8 cellular contexts compared by ENCODE assay signal in genomic region chr9:4678679-4679267, GRCh38. TPM values are rescaled to one million over a fixed set of nuclear protein-coding genes. Genes with fewer than 3 reads are reported as not detected.
DNase-seq lines count a peak whose midpoint lies in the region; ATAC-seq and TF ChIP-seq lines count a peak whose summit lies in the region.

No MANE protein-coding gene starts in this region.

- H3K27me3 ChIP-seq in fibroblast of lung (ENCODE audit: control insufficient read depth, insufficient read depth, low read length) (no peaks in the 10 kb centered on the region), neuronal stem cell (ENCODE audit: control insufficient read depth in 3 of 3, insufficient read depth in 3 of 3, low read depth in 1 of 3, low read length in 3 of 3) (no peaks in the 10 kb centered on the region)

- in situ Hi-C loops in ACHN (cut with HindIII; ENCODE audit: low pct_ligation_motif_present, low pct_unique_long_range_greater_than_20kb, low sequenced_read_pairs) = no loop called here

- H3K4me1 ChIP-seq in fibroblast of lung (ENCODE audit: control insufficient read depth, extremely low read depth, insufficient read depth, low read length) (peaks cover 4% of the 10 kb centered on the region), neuronal stem cell (ENCODE audit: control insufficient read depth in 2 of 2, insufficient read depth in 1 of 2, low read depth in 1 of 2, low read length in 2 of 2) (peaks cover 0 to 9% of the 10 kb centered on the region in 2 donors)

- ATAC-seq in HG03439 (IDR thresholded peaks at IDR 0.05; ENCODE audit: unreplicated experiment) = peak; percentile 1

- H4K91ac ChIP-seq in neuronal stem cell (ENCODE audit: low read depth, low read length, poor library complexity) = no peak overlapping the region

- peaks cover 31% of the 10 kb centered on the region for H3K79me2 ChIP-seq in fibroblast of lung (ENCODE audit: control insufficient read depth, insufficient read depth, low read length)

- H2BK12ac ChIP-seq in neuronal stem cell (ENCODE audit: low read length) = no peak overlapping the region

- no peaks in the 10 kb centered on the region for H3K9me3 Mint-ChIP-seq in T-helper 2 cell treated with Interferon-gamma antibody and Interleukin-4, amounts not matched to agents 5 μg/mL and 100 μg/mL, for 36 hours

- no peak overlapping the region for H3K4ac ChIP-seq in neuronal stem cell (ENCODE audit: low read length)

- H3K36me3 ChIP-seq in SK-N-MC (ENCODE audit: insufficient read depth, low read length) (peaks cover 12% of the 10 kb centered on the region; the same call in 1 of the 2 replicates), fibroblast of lung (ENCODE audit: control insufficient read depth, insufficient read depth, low read length) (no peaks in the 10 kb centered on the region), neuronal stem cell (replicated peaks in 1 of 2; ENCODE audit: control insufficient read depth in 2 of 2, insufficient read depth in 2 of 2, low read length in 2 of 2) (peaks cover 0 to 6% of the 10 kb centered on the region in 2 donors)

- no peak overlapping the region for H3K14ac ChIP-seq in neuronal stem cell (ENCODE audit: low read length)

- no peaks in the 10 kb centered on the region for H3K79me1 ChIP-seq in neuronal stem cell (ENCODE audit: low read depth, low read length)

- H2BK5ac ChIP-seq in neuronal stem cell (ENCODE audit: low read length) = no peak overlapping the region

- no peak overlapping the region for H2BK15ac ChIP-seq in neuronal stem cell (ENCODE audit: low read length)

- H3K9me3 ChIP-seq in SK-N-MC (ENCODE audit: low read depth, low read length) = no peaks in the 10 kb centered on the region
- no peaks in the 10 kb centered on the region for H3K9me3 ChIP-seq in fibroblast of lung (ENCODE audit: control insufficient read depth, insufficient read depth, low read depth, low read length)
- no peaks in the 10 kb centered on the region for H3K9me3 ChIP-seq in neuronal stem cell (replicated peaks in 1 of 2; ENCODE audit: control insufficient read depth in 2 of 2, insufficient read depth in 1 of 2, low read depth in 1 of 2, low read length in 2 of 2)

- no peaks in the 10 kb centered on the region for H3K4me1 Mint-ChIP-seq in T-helper 2 cell treated with Interferon-gamma antibody and Interleukin-4, amounts not matched to agents 5 μg/mL and 100 μg/mL, for 36 hours (ENCODE audit: low read depth)

- H3K9ac ChIP-seq in SK-N-MC (ENCODE audit: insufficient read length) (peak overlapping the region; percentile 97), fibroblast of lung (ENCODE audit: insufficient read depth, low read length) (peak overlapping the region; percentile 68), neuronal stem cell (ENCODE audit: low read depth, low read length, poor library complexity) (no peak overlapping the region)

- H3K27me3 Mint-ChIP-seq in T-helper 2 cell treated with Interferon-gamma antibody and Interleukin-4, amounts not matched to agents 5 μg/mL and 100 μg/mL, for 36 hours (ENCODE audit: low read depth) = no peaks in the 10 kb centered on the region

- no peak overlapping the region for H3K27ac Mint-ChIP-seq in T-helper 2 cell treated with Interferon-gamma antibody and Interleukin-4, amounts not matched to agents 5 μg/mL and 100 μg/mL, for 36 hours

- DNase-seq in ACHN (peak; percentile 59), GM10266 (ENCODE audit: extremely low spot score) (peak; percentile 22), SK-N-MC (ENCODE audit: low read depth, low spot score) (no peak), fibroblast of lung (ENCODE audit: low read depth in 2 of 2) (peak; percentile 35 to 67), neuronal stem cell (ENCODE audit: low spot score) (peak; percentile 12), occipital lobe (lab: John Stamatoyannopoulos, UW) (no peak)
- no peak for DNase-seq in T-helper 2 cell treated with Interferon-gamma antibody and Interleukin-4, amounts not matched to agents 5 μg/mL and 100 μg/mL, for 36 hours (ENCODE audit: low spot score)

- no CpG with 5 or more reads among the region's 16 CpGs for WGBS in neuronal stem cell (ENCODE audit: extremely low coverage in 2 of 2, insufficient read length in 2 of 2, insufficient replicate concordance in 1 of 2), 2 donors

- no peak overlapping the region for H2BK120ac ChIP-seq in neuronal stem cell (ENCODE audit: low read depth, low read length)

- H3K18ac ChIP-seq in neuronal stem cell (ENCODE audit: low read length) = peak overlapping the region; percentile 85

- H2AFZ ChIP-seq in fibroblast of lung (ENCODE audit: low read length) (peak overlapping the region; percentile 22), neuronal stem cell (ENCODE audit: low read length) (peak overlapping the region; percentile 84)

- no peak overlapping the region for H3K23ac ChIP-seq in neuronal stem cell (ENCODE audit: low read depth, low read length, poor library complexity)

- TF ChIP-seq CTCF in GM10266 (IDR thresholded peaks at IDR 0.05; ENCODE audit: control insufficient read depth, insufficient read depth, low read depth, missing control alignments) = no peak
- TF ChIP-seq CTCF in fibroblast of lung (conservative IDR thresholded peaks at IDR 0.05 in 1 of 2, IDR thresholded peaks at IDR 0.05 in 1 of 2; ENCODE audit: low read depth in 1 of 2, low read length in 2 of 2) = no peak

- H3K4me2 ChIP-seq in fibroblast of lung (ENCODE audit: extremely low read depth, insufficient read depth, low read length) = peak overlapping the region; percentile 55
- peak overlapping the region; percentile 45 for H3K4me2 ChIP-seq in neuronal stem cell (ENCODE audit: insufficient read depth, low read length, poor library complexity, severe bottlenecking)

- no peak overlapping the region for H2AK5ac ChIP-seq in neuronal stem cell (ENCODE audit: low read depth, low read length)

- H3K4me3 ChIP-seq in SK-N-MC (peak overlapping the region; percentile 89), fibroblast of lung (replicated peaks in 1 of 4; ENCODE audit: control extremely low read depth in 1 of 4, insufficient read depth in 1 of 4, low read depth in 3 of 4, low read length in 4 of 4) (peak overlapping the region; percentile 58 to 95 (median 87)), neuronal stem cell (ENCODE audit: low read length in 2 of 2) (peak overlapping the region; percentile 78 to 79)

- no peak overlapping the region for H3K4me3 Mint-ChIP-seq in T-helper 2 cell treated with Interferon-gamma antibody and Interleukin-4, amounts not matched to agents 5 μg/mL and 100 μg/mL, for 36 hours

- no peak overlapping the region for H4K8ac ChIP-seq in neuronal stem cell (ENCODE audit: low read depth, low read length)

- peaks cover 8% of the 10 kb centered on the region for H3K36me3 Mint-ChIP-seq in T-helper 2 cell treated with Interferon-gamma antibody and Interleukin-4, amounts not matched to agents 5 μg/mL and 100 μg/mL, for 36 hours (ENCODE audit: low read depth)

- peak overlapping the region; percentile 99 for H3K27ac ChIP-seq in SK-N-MC
- H3K27ac ChIP-seq in fibroblast of lung (ENCODE audit: insufficient read depth, low read length) = peak overlapping the region; percentile 80
- H3K27ac ChIP-seq in neuronal stem cell (replicated peaks; ENCODE audit: low read length) = peak overlapping the region; percentile 92

- H4K20me1 ChIP-seq in fibroblast of lung (ENCODE audit: control insufficient read depth, extremely low read depth, insufficient read depth, low read length) = no peaks in the 10 kb centered on the region

RNA-seq across cellular contexts. Expression of gene CDC37L1, which starts 0.6 kb away (rescaled TPM):
- total RNA-seq in fibroblast of lung (15.4 and 16.7 TPM in 2 replicates), occipital lobe (45.1 TPM)
- polyA plus RNA-seq in fibroblast of lung = 9.2 and 15.2 TPM in 2 replicates
- polyA plus RNA-seq in fibroblast of lung (2012) = 7.7 and 13.3 TPM in 2 replicates
- 0.74 and 4.1 TPM in 2 replicates for polyA minus RNA-seq in fibroblast of lung (ENCODE audit: low replicate concordance)
- polyA plus RNA-seq in neuronal stem cell (2013, experiment 1 of 2) = 8.6 TPM
- polyA plus RNA-seq in neuronal stem cell (2013, experiment 2 of 2) = 8.3 TPM

RNA-seq across cellular contexts. Expression of gene SPATA6L, which starts 12.5 kb away (rescaled TPM):
- 0.77 and 1.2 TPM in 2 replicates for total RNA-seq in fibroblast of lung
- polyA plus RNA-seq in fibroblast of lung = 0.45 and 0.54 TPM in 2 replicates
- 0.41 and 0.47 TPM in 2 replicates for polyA plus RNA-seq in fibroblast of lung (2012)
- not detected in 2 replicates for polyA minus RNA-seq in fibroblast of lung (ENCODE audit: low replicate concordance)
- 0.07 TPM for polyA plus RNA-seq in neuronal stem cell (2013, experiment 1 of 2)
- 0.12 TPM for polyA plus RNA-seq in neuronal stem cell (2013, experiment 2 of 2)
- total RNA-seq in occipital lobe = 10.9 TPM

RNA-seq across cellular contexts. Expression of gene PLPP6, which starts 16.7 kb away (rescaled TPM):
- total RNA-seq in fibroblast of lung (5.1 and 8.9 TPM in 2 replicates), occipital lobe (18.2 TPM)
- 6.7 and 9.1 TPM in 2 replicates for polyA plus RNA-seq in fibroblast of lung
- polyA plus RNA-seq in fibroblast of lung (2012) = 5.8 and 7.8 TPM in 2 replicates
- 8.8 and 10.6 TPM in 2 replicates for polyA minus RNA-seq in fibroblast of lung (ENCODE audit: low replicate concordance)
- polyA plus RNA-seq in neuronal stem cell (2013, experiment 1 of 2) = 6.7 TPM
- 7.0 TPM for polyA plus RNA-seq in neuronal stem cell (2013, experiment 2 of 2)

Comparison
In these comparisons a context has a peak if more than half of its experiments do, and no peak if none do; other contexts are left out.
1. DNase-seq: peak in ACHN (single experiment), GM10266 (single experiment), fibroblast of lung (2 of 2) and neuronal stem cell (single experiment); none in SK-N-MC (single experiment), occipital lobe (single experiment) and T-helper 2 cell treated with Interferon-gamma antibody and Interleukin-4, amounts not matched to agents 5 μg/mL and 100 μg/mL, for 36 hours (single experiment).
2. Peak in every context shown above with its lines, with median percentiles within 50 percentile points of each other: H3K27ac ChIP-seq and H3K4me3 ChIP-seq.